In genomic region chr1:155131285-155131684, GRCh38 we compare ENCODE assay signal across 11 cellular contexts. TPM values are rescaled to one million over a fixed set of nuclear protein-coding genes. Genes with fewer than 3 reads are reported as not detected.
DNase-seq lines count a peak whose midpoint lies in the region; ATAC-seq and TF ChIP-seq lines count a peak whose summit lies in the region.
"Had no signal": no experiment of that assay in that cellular context is flagged by ENCODE, and none has a peak within 500 bp of the region (broad histone marks: within the 10 kb centered on the region; RNA-seq: fewer than 3 reads in every experiment).

No MANE protein-coding gene starts in this region.

- POLR2A ChIA-PET in naive thymus-derived CD8-positive, alpha-beta T cell (lab: Charles Lee): interaction anchor here (1.0 kb wide), 1 partner anchor 42 kb away, joined by 4 read pairs; the partner anchor contains the start of gene KRTCAP2

- H3K4me3 ChIP-seq in body of pancreas: no peak overlapping the region
- peak overlapping the region in 9 of 10 donors; percentile 59 to 93 (median 85) for H3K4me3 ChIP-seq in heart right ventricle
- peak overlapping the region in 3 of 4 donors; percentile 55 to 77 (median 66) for H3K4me3 ChIP-seq in upper lobe of left lung
- H3K4me3 ChIP-seq in tibial artery: no peak overlapping the region

- no peaks in the 10 kb centered on the region for H3K27me3 ChIP-seq in body of pancreas
- peaks cover 0 to 39% (median 0%) of the 10 kb centered on the region in 7 donors for H3K27me3 ChIP-seq in heart right ventricle
- H3K27me3 ChIP-seq in upper lobe of left lung: peaks cover 0 to 3% (median under 1%) of the 10 kb centered on the region in 4 donors
- H3K27me3 ChIP-seq in tibial artery: peaks cover 0 to 43% of the 10 kb centered on the region in 2 donors

- peaks cover 0 to 14% (median 0%) of the 10 kb centered on the region in 3 donors for H3K36me3 Mint-ChIP-seq in naive thymus-derived CD8-positive, alpha-beta T cell

- DNase-seq in body of pancreas: peak; percentile 80 to 92 (median 88)
- DNase-seq in heart right ventricle: peak in 1 of 2 donors; percentile 54
- no peak for DNase-seq in naive thymus-derived CD8-positive, alpha-beta T cell
- peak in 1 of 2 donors; percentile 59 for DNase-seq in upper lobe of left lung
- no peak for DNase-seq in iPS-NIHi11 (ENCODE audit: low spot score)
- DNase-seq in stimulated activated naive CD4-positive, alpha-beta T cell (lab: John Stamatoyannopoulos, UW): no peak
- DNase-seq in tibial artery: no peak
- DNase-seq: activated CD4-positive, alpha-beta T cell treated with anti-CD3 and anti-CD28 coated beads for 48 hours had no signal

- peaks cover 42 to 60% (median 52%) of the 10 kb centered on the region in 4 donors for H3K4me1 Mint-ChIP-seq in naive thymus-derived CD8-positive, alpha-beta T cell

- WGBS in body of pancreas, 2 donors: 21 to 38% methylated on average over 8 of the region's 8 CpGs
- WGBS in heart right ventricle, 2 donors: 51 to 53% methylated on average over 8 of the region's 8 CpGs
- WGBS in upper lobe of left lung, 2 donors: 53 to 56% methylated on average over 4 to 8 of the region's 8 CpGs

- H3K27ac Mint-ChIP-seq in naive thymus-derived CD8-positive, alpha-beta T cell: peak overlapping the region in 9 of 10 donors; percentile 25 to 91 (median 78)
- H3K27ac Mint-ChIP-seq: activated T-helper 2 cell treated with anti-CD3 and anti-CD28 coated beads, Interferon-gamma antibody, Interleukin-2, Interleukin-4, amounts not matched to agents 10 μg/mL and 5 μg/mL and 100 μg/mL, durations not matched to agents 14 hours and 24 hours and 36 hours; stimulated activated naive CD8-positive, alpha-beta T cell treated with anti-CD3 and anti-CD28 coated beads, Interleukin-15, Interleukin-2, amounts not matched to agents 100 ng/mL and 50 ng/mL, for 24 hours had no signal

- H3K27me3 Mint-ChIP-seq in naive thymus-derived CD8-positive, alpha-beta T cell: peaks cover 0 to 14% (median 2%) of the 10 kb centered on the region in 5 donors

- H3K4me3 Mint-ChIP-seq in naive thymus-derived CD8-positive, alpha-beta T cell: peak overlapping the region in 1 of 10 donors; percentile 48
- H3K4me3 Mint-ChIP-seq: stimulated activated naive CD8-positive, alpha-beta T cell treated with anti-CD3 and anti-CD28 coated beads, Interleukin-15, Interleukin-2, amounts not matched to agents 100 ng/mL and 50 ng/mL, for 24 hours had no signal

- H3K36me3 ChIP-seq in body of pancreas (replicated peaks in 1 of 2; ENCODE audit: insufficient read depth in 1 of 2, low read depth in 2 of 2) (peaks cover 4 to 9% of the 10 kb centered on the region in 2 donors), heart right ventricle (peaks cover 0 to 44% (median 29%) of the 10 kb centered on the region in 9 donors), upper lobe of left lung (peaks cover 15 to 41% (median 30%) of the 10 kb centered on the region in 4 donors), tibial artery (peaks cover 0 to 36% (median 0%) of the 10 kb centered on the region in 3 donors)

- no peaks in the 10 kb centered on the region for H3K9me3 ChIP-seq in body of pancreas
- H3K9me3 ChIP-seq in heart right ventricle: no peaks in the 10 kb centered on the region
- no peaks in the 10 kb centered on the region for H3K9me3 ChIP-seq in upper lobe of left lung
- H3K9me3 ChIP-seq in tibial artery: no peaks in the 10 kb centered on the region

- H3K4me1 ChIP-seq in body of pancreas: peaks cover 72% of the 10 kb centered on the region
- H3K4me1 ChIP-seq in heart right ventricle: peaks cover 12 to 84% (median 77%) of the 10 kb centered on the region in 9 donors
- peaks cover 41 to 78% (median 60%) of the 10 kb centered on the region in 4 donors for H3K4me1 ChIP-seq in upper lobe of left lung
- H3K4me1 ChIP-seq in tibial artery: peaks cover 0 to 42% (median 31%) of the 10 kb centered on the region in 4 donors

- no peak for TF ChIP-seq EP300 in upper lobe of left lung (IDR thresholded peaks at IDR 0.05)

- TF ChIP-seq POLR2A in body of pancreas (IDR thresholded peaks at IDR 0.05): peak in 2 of 3 donors; percentile 30 to 39
- TF ChIP-seq POLR2A in upper lobe of left lung (IDR thresholded peaks at IDR 0.05): peak in 1 of 4 donors; percentile 20

- no peaks in the 10 kb centered on the region for H3K9me3 Mint-ChIP-seq in naive thymus-derived CD8-positive, alpha-beta T cell
- H3K9me3 Mint-ChIP-seq: activated T-helper 2 cell treated with anti-CD3 and anti-CD28 coated beads, Interferon-gamma antibody, Interleukin-2, Interleukin-4, amounts not matched to agents 10 μg/mL and 5 μg/mL and 100 μg/mL, durations not matched to agents 14 hours and 24 hours and 36 hours; stimulated activated naive CD8-positive, alpha-beta T cell treated with anti-CD3 and anti-CD28 coated beads, Interleukin-15, Interleukin-2, amounts not matched to agents 100 ng/mL and 50 ng/mL, for 24 hours had no signal

- ATAC-seq in body of pancreas: no peak
- ATAC-seq in heart right ventricle: peak in 1 of 8 donors; percentile 6
- ATAC-seq in naive thymus-derived CD8-positive, alpha-beta T cell: no peak
- ATAC-seq in upper lobe of left lung (ENCODE audit: low FRiP score in 2 of 2): no peak

- intact Hi-C loops in body of pancreas (cut with DNase I) (loop anchor here (5.0 kb wide), 1 partner anchor 36 kb away; no protein-coding TSS in a partner anchor), heart right ventricle (cut with DNase I) (loop anchor here in 1 of 10 donors (5.0 kb wide), 1 partner anchor 39 kb away; no protein-coding TSS in a partner anchor), tibial artery (cut with DNase I; ENCODE audit: low total_unique reads) (no loop called here)

- peak overlapping the region; percentile 61 to 99 (median 95) for H3K27ac ChIP-seq in body of pancreas
- H3K27ac ChIP-seq in heart right ventricle: peak overlapping the region; percentile 81 to 99 (median 94)
- peak overlapping the region; percentile 83 to 98 (median 98) for H3K27ac ChIP-seq in upper lobe of left lung
- no peak overlapping the region for H3K27ac ChIP-seq in tibial artery

- TF ChIP-seq CTCF in body of pancreas (IDR thresholded peaks at IDR 0.05) (no peak), heart right ventricle (IDR thresholded peaks at IDR 0.05) (no peak), upper lobe of left lung (IDR thresholded peaks at IDR 0.05) (no peak), tibial artery (IDR thresholded peaks at IDR 0.05) (no peak)

RNA-seq across cellular contexts. Expression of gene EFNA1, which starts 3.6 kb away (rescaled TPM):
- total RNA-seq in body of pancreas (10 to 100 TPM; 10.5 to 20.2 TPM), heart right ventricle (10 to 100 TPM; 28.9 to 50.0 (median 35.6) TPM), upper lobe of left lung (100 to 1,000 TPM; 131 to 226 (median 164) TPM)
- 100 to 1,000 TPM in 1 of 2 donors, 10 to 100 TPM in 1; 44.2 to 104 TPM for polyA plus RNA-seq in heart right ventricle
- total RNA-seq in naive thymus-derived CD8-positive, alpha-beta T cell: 1 to 10 TPM; 8.5 to 8.6 TPM
- polyA plus RNA-seq in naive thymus-derived CD8-positive, alpha-beta T cell: 10 to 100 TPM in 1 of 3 donors, 1 to 10 TPM in 2; 2.9 to 12.0 (median 7.7) TPM
- total RNA-seq: T-helper 2 cell treated with Interferon-gamma antibody and Interleukin-4, amounts not matched to agents 100 ng/mL and 5 ng/mL, for 36 hours had no signal

RNA-seq across cellular contexts. Expression of gene SLC50A1, which starts 4.4 kb away (rescaled TPM):
- total RNA-seq in body of pancreas (10 to 100 TPM; 13.7 to 25.7 TPM), heart right ventricle (10 to 100 TPM in 2 of 10 donors, 1 to 10 TPM in 8; 5.5 to 16.8 (median 7.9) TPM), upper lobe of left lung (10 to 100 TPM; 19.9 to 49.9 (median 42.7) TPM)
- polyA plus RNA-seq in heart right ventricle: 10 to 100 TPM; 23.2 to 33.7 TPM
- total RNA-seq in naive thymus-derived CD8-positive, alpha-beta T cell: 10 to 100 TPM; 26.7 to 26.9 TPM
- polyA plus RNA-seq in naive thymus-derived CD8-positive, alpha-beta T cell: 10 to 100 TPM; 50.3 to 72.7 (median 62.3) TPM

RNA-seq across cellular contexts. Expression of gene DPM3, which starts 9.0 kb away (rescaled TPM):
- 100 to 1,000 TPM in 1 of 2 donors, 1 to 10 TPM in 1; 6.2 to 106 TPM for total RNA-seq in body of pancreas
- 10 to 100 TPM; 48.2 to 70.9 (median 53.4) TPM for total RNA-seq in heart right ventricle
- 100 to 1,000 TPM; 144 to 304 TPM for polyA plus RNA-seq in heart right ventricle
- 10 to 100 TPM; 45.2 to 59.8 TPM for total RNA-seq in naive thymus-derived CD8-positive, alpha-beta T cell
- polyA plus RNA-seq in naive thymus-derived CD8-positive, alpha-beta T cell: 100 to 1,000 TPM; 103 to 159 (median 159) TPM
- total RNA-seq in upper lobe of left lung: 100 to 1,000 TPM in 2 of 6 donors, 10 to 100 TPM in 3, not detected in 1; 25.1 to 112 (median 67.5) TPM

RNA-seq across cellular contexts. Expression of gene KRTCAP2, which starts 41.8 kb away (rescaled TPM):
- total RNA-seq in body of pancreas (10 to 100 TPM; 46.4 to 71.5 TPM), heart right ventricle (100 to 1,000 TPM in 9 of 10 donors, 10 to 100 TPM in 1; 96.1 to 173 (median 114) TPM), upper lobe of left lung (100 to 1,000 TPM in 4 of 6 donors, 10 to 100 TPM in 2; 47.1 to 166 (median 131) TPM)
- polyA plus RNA-seq in heart right ventricle: 100 to 1,000 TPM; 302 to 355 TPM
- 100 to 1,000 TPM; 148 to 152 TPM for total RNA-seq in naive thymus-derived CD8-positive, alpha-beta T cell
- polyA plus RNA-seq in naive thymus-derived CD8-positive, alpha-beta T cell: 100 to 1,000 TPM; 453 to 495 (median 490) TPM

RNA-seq across cellular contexts. Expression of gene TRIM46, which starts 42.4 kb away (rescaled TPM):
- under 1 TPM in 1 of 2 donors, not detected in 1; 0.26 TPM for total RNA-seq in body of pancreas
- under 1 TPM in 2 of 10 donors, not detected in 8; 0.10 to 0.35 TPM for total RNA-seq in heart right ventricle
- under 1 TPM; 0.04 to 0.07 TPM for polyA plus RNA-seq in heart right ventricle
- 1 to 10 TPM; 4.0 to 4.1 TPM for total RNA-seq in naive thymus-derived CD8-positive, alpha-beta T cell
- polyA plus RNA-seq in naive thymus-derived CD8-positive, alpha-beta T cell: under 1 TPM; 0.40 to 0.92 (median 0.60) TPM
- under 1 TPM in 3 of 6 donors, not detected in 3; 0.30 to 0.64 (median 0.57) TPM for total RNA-seq in upper lobe of left lung

Comparison
In these comparisons a context has a peak if more than half of its experiments do, and no peak if none do; other contexts are left out.
1. DNase-seq: peak in body of pancreas (4 of 4); none in naive thymus-derived CD8-positive, alpha-beta T cell (0 of 10), iPS-NIHi11 (single experiment), stimulated activated naive CD4-positive, alpha-beta T cell (0 of 6) and tibial artery (0 of 2).
2. H3K27ac ChIP-seq: peak in body of pancreas (4 of 4), heart right ventricle (10 of 10) and upper lobe of left lung (4 of 4); none in tibial artery (0 of 2).
3. H3K4me3 ChIP-seq: peak in heart right ventricle (9 of 10) and upper lobe of left lung (3 of 4); none in body of pancreas (0 of 2) and tibial artery (0 of 2).